ENCODE assay signal across 8 cellular contexts in genomic region chr19:53103141-53103902, GRCh38. TPM values are rescaled to one million over a fixed set of nuclear protein-coding genes. Genes with fewer than 3 reads are reported as not detected.
DNase-seq lines count a peak whose midpoint lies in the region; ATAC-seq and TF ChIP-seq lines count a peak whose summit lies in the region.

Gene ZNF160 (minus strand): TSS chr19:53103422. CDS start chr19:53086276, 17,146 bp downstream.

- peak in 1 of 4 donors; percentile 45 for TF ChIP-seq EP300 in upper lobe of left lung (IDR thresholded peaks at IDR 0.05)

- ATAC-seq in HG02763 (IDR thresholded peaks at IDR 0.05; ENCODE audit: unreplicated experiment), result peak; percentile 94
- ATAC-seq in heart right ventricle, result peak; percentile 99
- ATAC-seq in upper lobe of left lung (ENCODE audit: low FRiP score in 2 of 2), result peak; percentile 99 to 100

- H3K9me3 ChIP-seq in heart right ventricle (peaks cover 0 to 6% (median 0%) of the 10 kb centered on the region in 11 donors), upper lobe of left lung (peaks cover 0 to 3% (median 2%) of the 10 kb centered on the region in 4 donors)

- peak; percentile 65 to 94 (median 86) for TF ChIP-seq POLR2A in upper lobe of left lung (IDR thresholded peaks at IDR 0.05)

- intact Hi-C loops in T-helper 1 cell treated with Interleukin-12 subunit alpha and Interleukin-12 subunit beta and Interleukin-4 antibody, amounts not matched to agents 30 ng/mL and 1 ng/mL, for 36 hours (cut with micrococcal nuclease), result loop anchor here (1.0 to 5.0 kb wide), 30 partner anchors 56 to 1097 kb away; partner anchors contain the start of genes TSEN34, ZNF320, ZNF347 and ZNF468
- intact Hi-C loops in heart right ventricle (cut with DNase I) (loop anchor here in 4 of 10 donors (2.0 to 5.0 kb wide), 6 partner anchors 27 to 55 kb away; partner anchors contain the start of genes ZNF347 (in 2 of the 4) and ZNF415 (in 1 of the 4)), posterior cingulate gyrus (cut with DNase I) (loop anchor here (1.0 kb wide), 1 partner anchor 56 kb away; the partner anchor contains the start of gene ZNF347)

- WGBS in heart right ventricle, 2 donors, result 0 to 1% methylated on average over 56 to 60 of the region's 60 CpGs
- 0 to 1% methylated on average over 24 to 38 of the region's 60 CpGs for WGBS in upper lobe of left lung, 2 donors

- H3K4me1 ChIP-seq in heart right ventricle, result peaks cover 9 to 46% (median 25%) of the 10 kb centered on the region in 9 donors
- peaks cover 12 to 27% (median 17%) of the 10 kb centered on the region in 4 donors for H3K4me1 ChIP-seq in upper lobe of left lung

- H3K4me3 ChIP-seq in GM12875 (ENCODE audit: low read depth, low read length) (peak within 1 kb of the TSS; percentile 90), heart right ventricle (peak within 1 kb of the TSS; percentile 75 to 97 (median 85)), upper lobe of left lung (peak within 1 kb of the TSS; percentile 62 to 92 (median 84))

- H3K27me3 ChIP-seq in heart right ventricle (no peaks in the 10 kb centered on the region), upper lobe of left lung (no peaks in the 10 kb centered on the region)

- TF ChIP-seq CTCF in GM12875 (IDR thresholded peaks at IDR 0.05; ENCODE audit: borderline replicate concordance, insufficient read depth, low read depth, low read length), result no peak
- no peak for TF ChIP-seq CTCF in heart right ventricle (IDR thresholded peaks at IDR 0.05)
- no peak for TF ChIP-seq CTCF in upper lobe of left lung (IDR thresholded peaks at IDR 0.05)

- H3K27ac ChIP-seq in heart right ventricle (peak within 1 kb of the TSS; percentile 84 to 98 (median 94)), upper lobe of left lung (peak within 1 kb of the TSS; percentile 91 to 94 (median 92))

- H3K36me3 ChIP-seq in heart right ventricle, result peaks cover 0 to 24% (median 4%) of the 10 kb centered on the region in 9 donors
- H3K36me3 ChIP-seq in upper lobe of left lung, result peaks cover 0 to 18% (median 0%) of the 10 kb centered on the region in 4 donors

- DNase-seq in NCI-H1436 treated with DMSO at 0.1 percent for 48 hours (lab: John Stamatoyannopoulos, UW), result peak; percentile 90
- DNase-seq in amniotic epithelial cell (ENCODE audit: low read depth), result peak; percentile 92
- peak; percentile 100 for DNase-seq in heart right ventricle
- peak; percentile 97 to 100 (median 98) for DNase-seq in posterior cingulate gyrus
- peak; percentile 99 for DNase-seq in upper lobe of left lung

RNA-seq across cellular contexts. Expression of gene ZNF160, which starts in this region (rescaled TPM):
- 31.0 and 34.4 TPM in 2 replicates for total RNA-seq in T-helper 1 cell treated with Interleukin-12 subunit alpha and Interleukin-12 subunit beta and Interleukin-4 antibody, amounts not matched to agents 30 ng/mL and 1 ng/mL, for 36 hours
- total RNA-seq in heart right ventricle (10 to 100 TPM in 9 of 10 donors, 1 to 10 TPM in 1; 9.8 to 22.9 (median 18.5) TPM), upper lobe of left lung (100 to 1,000 TPM in 1 of 6 donors, 10 to 100 TPM in 5; 25.0 to 150 (median 48.5) TPM)
- polyA plus RNA-seq in heart right ventricle, result 10 to 100 TPM in 1 of 2 donors, 1 to 10 TPM in 1; 9.1 to 25.9 TPM

Comparison
In these comparisons a context has a peak if more than half of its experiments do, and no peak if none do; other contexts are left out.
1. Peak in every context shown above with its lines: DNase-seq, ATAC-seq, H3K4me3 ChIP-seq and H3K27ac ChIP-seq.